In the genomic region with DNA sequence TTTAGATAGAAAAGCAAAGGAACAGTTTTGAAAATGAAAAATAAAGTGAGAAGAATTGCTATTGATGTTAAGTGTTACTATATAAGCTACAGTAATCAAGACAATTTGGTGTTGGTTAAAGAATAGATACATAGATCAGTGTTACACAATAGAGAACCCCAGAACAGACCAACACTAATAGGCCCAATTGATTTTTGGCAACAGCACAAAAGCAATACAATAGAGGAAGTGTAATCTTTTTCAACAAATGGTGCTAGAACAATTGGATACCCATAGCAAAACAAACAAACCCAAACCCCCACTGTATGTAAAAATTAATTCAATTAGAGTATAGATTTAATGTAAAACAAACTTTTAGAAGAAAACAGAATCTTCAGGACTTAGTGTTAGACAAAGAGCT, we compare ENCODE assay signal across 14 cellular contexts.
"Had no signal": no experiment of that assay in that cellular context is flagged by ENCODE, and none has a peak within 500 bp of the region (broad histone marks: within the 10 kb centered on the region; RNA-seq: fewer than 3 reads in every experiment).

No MANE protein-coding gene starts in this region.

- DNase-seq: activated CD4-positive, CD25-positive, alpha-beta regulatory T cell treated with anti-CD3 and anti-CD28 coated beads, Interleukin-2, amount 50 U/mL, for 72 hours; activated naive CD4-positive, alpha-beta T cell; adrenal gland; endodermal cell; foreskin melanocyte; kidney; left lung; right cardiac atrium; stimulated activated naive CD8-positive, alpha-beta T cell treated with anti-CD3 and anti-CD28 coated beads, Interleukin-15, Interleukin-2, amounts not matched to agents 100 U/mL and 50 U/mL, for 24 hours; T-helper 2 cell; trophoblast cell had no signal

- H3K4me1 ChIP-seq: adrenal gland, left lung, suprapubic skin had no signal

- H3K27ac ChIP-seq: adrenal gland, left lung, suprapubic skin, VCaP had no signal

- H3K9me3 Mint-ChIP-seq: endodermal cell had no signal

- ATAC-seq: left lung; right cardiac atrium; stimulated activated naive CD8-positive, alpha-beta T cell treated with anti-CD3 and anti-CD28 coated beads, Interleukin-15, Interleukin-2, amounts not matched to agents 100 U/mL and 50 U/mL, for 24 hours had no signal

- H3K4me3 Mint-ChIP-seq: endodermal cell had no signal

- H3K27ac Mint-ChIP-seq: endodermal cell, progenitor cell of endocrine pancreas had no signal

- H3K4me3 ChIP-seq: adrenal gland, left lung, suprapubic skin had no signal

- H3K9me3 ChIP-seq: adrenal gland, left lung, suprapubic skin had no signal

- FAIRE-seq: kidney had no signal

- H3K27me3 Mint-ChIP-seq: progenitor cell of endocrine pancreas had no signal

- H3K27me3 ChIP-seq: adrenal gland, left lung, suprapubic skin had no signal
